Comparison of ENCODE assay signal across 8 cellular contexts in genomic region chr19:41352279-41352608, GRCh38. TPM values are rescaled to one million over a fixed set of nuclear protein-coding genes. Genes with fewer than 3 reads are reported as not detected.
A peak's percentile ranks its signal among the peaks of the same experiment; 100 is the strongest.
DNase-seq lines count a peak whose midpoint lies in the region; ATAC-seq, FAIRE-seq and TF ChIP-seq lines count a peak whose summit lies in the region.

No MANE protein-coding gene starts in this region.

- peaks cover 13% of the 10 kb centered on the region for H3K27me3 ChIP-seq in left ventricle myocardium inferior (ENCODE audit: low read depth)
- H3K27me3 ChIP-seq in bronchial epithelial cell (ENCODE audit: control insufficient read depth, insufficient read depth, low read length): no peaks in the 10 kb centered on the region
- H3K27me3 ChIP-seq in mucosa of rectum (ENCODE audit: control insufficient read depth in 2 of 2, insufficient read depth in 2 of 2, low read length in 2 of 2): peaks cover 0 to 18% of the 10 kb centered on the region in 2 donors

- DNase-seq in left ventricle myocardium inferior (no peak), left cardiac atrium (no peak), bronchial epithelial cell (ENCODE audit: low read depth) (no peak), glomerular visceral epithelial cell (ENCODE audit: extremely low spot score) (no peak), DMS53 (lab: John Stamatoyannopoulos, UW) (no peak)

- H3K4me1 ChIP-seq in left ventricle myocardium inferior: peaks cover 74% of the 10 kb centered on the region
- H3K4me1 ChIP-seq in mucosa of rectum (ENCODE audit: control insufficient read depth in 2 of 2, insufficient read depth in 2 of 2, low read length in 2 of 2): peaks cover 19 to 20% of the 10 kb centered on the region in 2 donors

- H3K9ac ChIP-seq in mucosa of rectum (ENCODE audit: low read depth in 1 of 2, low read length in 2 of 2): peak overlapping the region; percentile 67 to 72

- H3K4me3 ChIP-seq in left ventricle myocardium inferior (peak overlapping the region; percentile 93), bronchial epithelial cell (ENCODE audit: low read depth, low read length) (peak overlapping the region; percentile 64), mucosa of rectum (ENCODE audit: low read length in 2 of 2) (peak overlapping the region; percentile 66 to 80)

- intact Hi-C loops in left ventricle myocardium inferior (cut with micrococcal nuclease): no loop called here
- intact Hi-C loops in left cardiac atrium (cut with DNase I): loop anchor here in 1 of 2 donors (5.0 kb wide), 1 partner anchor 40 kb away; the partner anchor contains the start of gene CCDC97

- H3K27ac ChIP-seq in left ventricle myocardium inferior (replicated peaks) (peak overlapping the region; percentile 94), mucosa of rectum (ENCODE audit: low read depth in 2 of 2, low read length in 2 of 2) (peak overlapping the region; percentile 77)

- TF ChIP-seq CTCF in left ventricle myocardium inferior (IDR thresholded peaks at IDR 0.05; ENCODE audit: borderline replicate concordance) (no peak), bronchial epithelial cell (IDR thresholded peaks at IDR 0.05; ENCODE audit: insufficient read depth, low read length, severe bottlenecking) (no peak)

- H3K9me3 ChIP-seq in left ventricle myocardium inferior (replicated peaks) (no peaks in the 10 kb centered on the region), mucosa of rectum (ENCODE audit: control insufficient read depth in 2 of 2, low read length in 2 of 2) (no peaks in the 10 kb centered on the region)

- peaks cover 11% of the 10 kb centered on the region for H3K36me3 ChIP-seq in left ventricle myocardium inferior
- H3K36me3 ChIP-seq in bronchial epithelial cell (ENCODE audit: control insufficient read depth, insufficient read depth, low read length): peaks cover 1% of the 10 kb centered on the region
- no peaks in the 10 kb centered on the region for H3K36me3 ChIP-seq in mucosa of rectum (ENCODE audit: control insufficient read depth in 2 of 2, insufficient read depth in 2 of 2, low read length in 2 of 2)

- no peak for FAIRE-seq in bronchial epithelial cell (lab: Jason Lieb, UNC)

- ATAC-seq in left cardiac atrium (no peak), HG03460 (IDR thresholded peaks at IDR 0.05; ENCODE audit: unreplicated experiment) (no peak), HG02588 (IDR thresholded peaks at IDR 0.05; ENCODE audit: unreplicated experiment) (no peak)

RNA-seq across cellular contexts. Expression of gene TGFB1, which starts 1.5 kb away (rescaled TPM):
- total RNA-seq in left ventricle myocardium inferior: 14.9 TPM
- 10 to 100 TPM; 29.3 to 31.5 TPM for total RNA-seq in left cardiac atrium
- total RNA-seq in bronchial epithelial cell: 4.5 and 5.2 TPM in 2 replicates

RNA-seq across cellular contexts. Expression of gene B9D2, which starts 11.7 kb away (rescaled TPM):
- total RNA-seq in left ventricle myocardium inferior (2.5 TPM), left cardiac atrium (1 to 10 TPM; 3.5 to 4.1 TPM), bronchial epithelial cell (1.1 and 1.9 TPM in 2 replicates)

RNA-seq across cellular contexts. Expression of gene TMEM91, which starts 24.1 kb away (rescaled TPM):
- total RNA-seq in left ventricle myocardium inferior (2.8 TPM), left cardiac atrium (1 to 10 TPM; 6.3 to 6.8 TPM), bronchial epithelial cell (7.6 and 10.2 TPM in 2 replicates)

RNA-seq across cellular contexts. Expression of gene CCDC97, which starts 42.3 kb away (rescaled TPM):
- 15.5 TPM for total RNA-seq in left ventricle myocardium inferior
- 10 to 100 TPM; 18.0 to 18.6 TPM for total RNA-seq in left cardiac atrium
- 7.9 and 12.9 TPM in 2 replicates for total RNA-seq in bronchial epithelial cell

RNA-seq across cellular contexts. Expression of gene EXOSC5, which starts 44.9 kb away (rescaled TPM):
- total RNA-seq in left ventricle myocardium inferior: 17.4 TPM
- 10 to 100 TPM in 1 of 2 donors, 1 to 10 TPM in 1; 8.1 to 13.4 TPM for total RNA-seq in left cardiac atrium
- 13.7 and 58.4 TPM in 2 replicates for total RNA-seq in bronchial epithelial cell
